ENCODE assay signal across 10 cellular contexts in genomic region chr11:35288817-35289541, GRCh38.
DNase-seq lines count a peak whose midpoint lies in the region; ATAC-seq and TF ChIP-seq lines count a peak whose summit lies in the region.
"Had no signal": no experiment of that assay in that cellular context is flagged by ENCODE, and none has a peak within 500 bp of the region (broad histone marks: within the 10 kb centered on the region; RNA-seq: fewer than 3 reads in every experiment).

No MANE protein-coding gene starts in this region.

- no peaks in the 10 kb centered on the region for H3K27me3 ChIP-seq in BLaER1 treated with 17β-estradiol and CSF1 and Interleukin-3, amounts not matched to agents 10 nM and 100 nM
- H3K27me3 ChIP-seq: stomach had no signal

- no peaks in the 10 kb centered on the region for H3K9me3 ChIP-seq in BLaER1 treated with 17β-estradiol and CSF1 and Interleukin-3, amounts not matched to agents 10 nM and 100 nM (replicated peaks in 1 of 11)
- H3K9me3 ChIP-seq: stomach had no signal

- H3K4me3 ChIP-seq in BLaER1 treated with 17β-estradiol and CSF1 and Interleukin-3, amounts not matched to agents 10 nM and 100 nM, result peak overlapping the region in 1 of 10 experiments; percentile 34; a peak in 1 of 20 replicates
- H3K4me3 ChIP-seq in astrocyte of the spinal cord (ENCODE audit: low read depth, low read length), result no peak overlapping the region
- H3K4me3 ChIP-seq: stomach had no signal

- H4K20me1 ChIP-seq in BLaER1 treated with 17β-estradiol and CSF1 and Interleukin-3, amounts not matched to agents 10 nM and 100 nM, result no peaks in the 10 kb centered on the region

- H3K4me2 ChIP-seq in BLaER1 treated with 17β-estradiol and CSF1 and Interleukin-3, amounts not matched to agents 10 nM and 100 nM, result peak overlapping the region; percentile 60 to 84 (median 73)

- no peaks in the 10 kb centered on the region for H3K36me3 ChIP-seq in BLaER1 treated with 17β-estradiol and CSF1 and Interleukin-3, amounts not matched to agents 10 nM and 100 nM

- peak overlapping the region in 6 of 11 experiments; percentile 3 to 43 (median 4); a peak in 7 of 22 replicates for H3K27ac ChIP-seq in BLaER1 treated with 17β-estradiol and CSF1 and Interleukin-3, amounts not matched to agents 10 nM and 100 nM
- H3K27ac ChIP-seq: stomach had no signal

- DNase-seq in LHCN-M2 (ENCODE audit: low read depth), result peak; percentile 86
- peak; percentile 86 for DNase-seq in astrocyte of the spinal cord (ENCODE audit: low read depth, low spot score)
- peak; percentile 85 for DNase-seq in myocyte (ENCODE audit: low read depth)
- DNase-seq in NK-92 (lab: John Stamatoyannopoulos, UW; ENCODE audit: unreplicated experiment), result no peak
- DNase-seq: NCI-H526 treated with DMSO at 0.1 percent for 48 hours, stomach had no signal

- H3K4me1 ChIP-seq in BLaER1 treated with 17β-estradiol and CSF1 and Interleukin-3, amounts not matched to agents 10 nM and 100 nM, result peaks cover 16 to 37% (median 22%) of the 10 kb centered on the region in 10 experiments

- TF ChIP-seq CTCF in astrocyte of the spinal cord (IDR thresholded peaks at IDR 0.05; ENCODE audit: low read depth, low read length), result no peak

- in situ Hi-C loops in astrocyte of the spinal cord (cut with HindIII; ENCODE audit: low sequenced_read_pairs), result no loop called here

- H3K9ac ChIP-seq in BLaER1 treated with 17β-estradiol and CSF1 and Interleukin-3, amounts not matched to agents 10 nM and 100 nM, result peak overlapping the region in 4 of 11 experiments; percentile 14 to 51 (median 19); a peak in 4 of 22 replicates

- ATAC-seq in GM21360 (IDR thresholded peaks at IDR 0.05; ENCODE audit: unreplicated experiment) (no peak), GM21786 (IDR thresholded peaks at IDR 0.05; ENCODE audit: unreplicated experiment) (no peak), HG02938 (IDR thresholded peaks at IDR 0.05; ENCODE audit: unreplicated experiment) (no peak)
